10 cellular contexts compared by ENCODE assay signal in the genomic region with DNA sequence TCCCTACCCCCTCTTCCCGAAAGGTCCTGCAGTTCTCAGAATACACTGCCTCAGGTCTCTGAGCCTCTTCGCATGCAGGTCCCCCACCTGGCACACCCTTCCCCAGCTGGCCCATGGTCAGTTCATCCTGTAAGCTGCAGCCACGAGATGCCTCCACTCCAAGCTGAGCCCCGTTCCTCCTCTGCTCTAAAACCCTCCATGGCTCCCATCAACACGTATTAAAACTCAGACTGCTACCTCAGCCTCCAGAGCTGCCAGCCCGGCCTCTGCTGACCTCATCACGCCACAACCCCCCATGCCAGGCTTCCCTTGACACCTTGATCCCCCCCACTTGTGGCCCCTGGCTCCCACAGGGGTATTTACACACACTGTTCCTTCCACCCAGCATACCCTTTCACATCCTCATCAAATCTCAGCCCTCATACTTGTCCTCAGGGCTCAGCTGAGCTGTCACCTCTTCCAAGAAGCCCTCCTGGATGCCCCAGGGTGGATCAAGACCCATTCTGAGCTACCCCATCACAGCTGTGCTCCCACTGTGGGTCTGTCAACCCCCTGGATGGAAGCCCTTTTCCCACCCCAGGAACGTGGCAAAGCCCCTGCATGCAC. TPM values are rescaled to one million over a fixed set of nuclear protein-coding genes. Genes with fewer than 3 reads are reported as not detected.
A peak's percentile ranks its signal among the peaks of the same experiment; 100 is the strongest.
DNase-seq lines count a peak whose midpoint lies in the region; ATAC-seq and TF ChIP-seq lines count a peak whose summit lies in the region.
"Had no signal": no experiment of that assay in that cellular context is flagged by ENCODE, and none has a peak within 500 bp of the region (broad histone marks: within the 10 kb centered on the region; RNA-seq: fewer than 3 reads in every experiment).

No MANE protein-coding gene starts in this region.

- no peak overlapping the region for H3K4me3 ChIP-seq in CD4-positive, alpha-beta memory T cell (ENCODE audit: low read length in 2 of 2)
- H3K4me3 ChIP-seq in WI38 (ENCODE audit: low read depth, low read length): peak overlapping the region; percentile 74
- peak overlapping the region; percentile 55 for H3K4me3 ChIP-seq in right cardiac atrium (ENCODE audit: low read length)
- H3K4me3 ChIP-seq in retinal pigment epithelial cell (ENCODE audit: low read length): peak overlapping the region; percentile 68

- intact Hi-C loops in CD4-positive, alpha-beta memory T cell (cut with micrococcal nuclease): no loop called here
- intact Hi-C loops in right cardiac atrium (cut with DNase I): no loop called here

- peaks cover 12% of the 10 kb centered on the region for H3K4me1 ChIP-seq in CD4-positive, alpha-beta memory T cell (ENCODE audit: insufficient read depth, low read length)
- no peaks in the 10 kb centered on the region for H3K4me1 ChIP-seq in right cardiac atrium (ENCODE audit: control insufficient read depth, insufficient read depth, low read length)

- ATAC-seq in right cardiac atrium: no peak
- no peak for ATAC-seq in GM18873 (IDR thresholded peaks at IDR 0.05; ENCODE audit: low FRiP score, unreplicated experiment)
- ATAC-seq in HG02970 (IDR thresholded peaks at IDR 0.05; ENCODE audit: low FRiP score, unreplicated experiment): no peak

- H3K36me3 Mint-ChIP-seq in CD4-positive, alpha-beta memory T cell: no peaks in the 10 kb centered on the region

- POLR2A ChIA-PET in CD4-positive, alpha-beta memory T cell (lab: Charles Lee; ENCODE audit: partially characterized antibody): no interaction called here

- H3K36me3 ChIP-seq in CD4-positive, alpha-beta memory T cell (ENCODE audit: insufficient read depth, low read length): no peaks in the 10 kb centered on the region

- H3K27ac Mint-ChIP-seq in CD4-positive, alpha-beta memory T cell: peak overlapping the region in 2 of 7 donors; percentile 10 to 35

- H3K4me3 Mint-ChIP-seq in CD4-positive, alpha-beta memory T cell: peak overlapping the region; percentile 39 to 79 (median 62)

- WGBS in right cardiac atrium: 66% methylated on average over 8 of the region's 8 CpGs

- CTCF ChIA-PET in CD4-positive, alpha-beta memory T cell (lab: Charles Lee; ENCODE audit: partially characterized antibody): no interaction called here

- peaks cover 0 to 2% (median 0%) of the 10 kb centered on the region in 8 donors for H3K9me3 Mint-ChIP-seq in CD4-positive, alpha-beta memory T cell

- no peak overlapping the region for H3K27ac ChIP-seq in CD4-positive, alpha-beta memory T cell (ENCODE audit: low read depth, low read length)
- H3K27ac ChIP-seq in right cardiac atrium (ENCODE audit: low read length): peak overlapping the region; percentile 2

- peaks cover 10% of the 10 kb centered on the region for H3K27me3 ChIP-seq in CD4-positive, alpha-beta memory T cell (ENCODE audit: insufficient read depth, low read length)
- no peaks in the 10 kb centered on the region for H3K27me3 ChIP-seq in right cardiac atrium (ENCODE audit: control insufficient read depth, insufficient read depth)

- no peak for DNase-seq in CD4-positive, alpha-beta memory T cell
- DNase-seq in right cardiac atrium (peak in 1 of 3 donors; percentile 43), retinal pigment epithelial cell (ENCODE audit: low read depth) (no peak), T-helper 1 cell (no peak), SHP77 treated with DMSO at 0.1 percent for 48 hours (lab: John Stamatoyannopoulos, UW) (no peak)
- DNase-seq: DND-41, NCI-H187 treated with DMSO at 0.1 percent for 48 hours had no signal

- TF ChIP-seq CTCF in WI38 (IDR thresholded peaks at IDR 0.05; ENCODE audit: low read depth, low read length) (no peak), retinal pigment epithelial cell (conservative IDR thresholded peaks at IDR 0.05; ENCODE audit: low read depth, low read length) (no peak)

- peaks cover 8 to 15% (median 9%) of the 10 kb centered on the region in 4 donors for H3K4me1 Mint-ChIP-seq in CD4-positive, alpha-beta memory T cell

- H3K9me3 ChIP-seq in CD4-positive, alpha-beta memory T cell (ENCODE audit: control insufficient read depth in 1 of 2, low read length in 2 of 2): no peaks in the 10 kb centered on the region
- no peaks in the 10 kb centered on the region for H3K9me3 ChIP-seq in right cardiac atrium (ENCODE audit: control insufficient read depth, low read length)

- peaks cover 18 to 29% of the 10 kb centered on the region in 2 donors for H3K27me3 Mint-ChIP-seq in CD4-positive, alpha-beta memory T cell

RNA-seq across cellular contexts. Expression of a gene that starts 48.9 kb away (rescaled TPM):
- total RNA-seq in CD4-positive, alpha-beta memory T cell: under 1 TPM; 0.20 to 0.30 TPM
- under 1 TPM in 1 of 2 donors, not detected in 1; 0.26 TPM for polyA plus RNA-seq in CD4-positive, alpha-beta memory T cell
- 100 to 1,000 TPM; 122 to 153 (median 126) TPM for total RNA-seq in right cardiac atrium
- 31.9 TPM for polyA plus RNA-seq in right cardiac atrium

Comparison
In these comparisons a context has a peak if more than half of its experiments do, and no peak if none do; other contexts are left out.
1. H3K4me3 ChIP-seq: peak in WI38 (single experiment), right cardiac atrium (single experiment) and retinal pigment epithelial cell (single experiment); none in CD4-positive, alpha-beta memory T cell (0 of 2).
2. RNA of a gene that starts 48.9 kb away (total RNA-seq): 122 to 153 TPM in right cardiac atrium; 0.20 to 0.30 TPM in CD4-positive, alpha-beta memory T cell; every median in the first group is over 10 times any median in the second.